8 cellular contexts compared by ENCODE assay signal in genomic region chr2:88903744-88904353, GRCh38.
DNase-seq lines count a peak whose midpoint lies in the region; ATAC-seq and TF ChIP-seq lines count a peak whose summit lies in the region.

No MANE protein-coding gene starts in this region.

- H4K20me1 ChIP-seq in neural cell (ENCODE audit: insufficient read depth), result no peaks in the 10 kb centered on the region

- no peak overlapping the region for H3K9ac ChIP-seq in NT2/D1 (ENCODE audit: insufficient read length, low read depth)
- H3K9ac ChIP-seq in neural cell (ENCODE audit: low read length), result no peak overlapping the region

- H3K9me3 ChIP-seq in NT2/D1 (ENCODE audit: insufficient read depth, low read length) (no peaks in the 10 kb centered on the region), neural cell (ENCODE audit: low read length) (no peaks in the 10 kb centered on the region)

- DNase-seq in CD1c-positive myeloid dendritic cell (ENCODE audit: extremely low spot score), result peak; percentile 62
- no peak for DNase-seq in GM20000 (ENCODE audit: low spot score)
- DNase-seq in NT2/D1 (ENCODE audit: low read depth, low spot score), result peak; percentile 25
- DNase-seq in epithelial cell of proximal tubule (ENCODE audit: low read depth), result no peak
- no peak for DNase-seq in OCI-M2 (lab: John Stamatoyannopoulos, UW; ENCODE audit: unreplicated experiment)
- no peak for DNase-seq in omental fat pad (ENCODE audit: low spot score)

- H3K27me3 ChIP-seq in NT2/D1 (ENCODE audit: insufficient read depth, insufficient read length) (no peaks in the 10 kb centered on the region), neural cell (ENCODE audit: insufficient read depth, low read depth, low read length) (no peaks in the 10 kb centered on the region)

- no peaks in the 10 kb centered on the region for H3K36me3 ChIP-seq in NT2/D1 (ENCODE audit: insufficient read depth, insufficient read length, low read length)
- no peaks in the 10 kb centered on the region for H3K36me3 ChIP-seq in neural cell (ENCODE audit: insufficient read depth, low read length)

- TF ChIP-seq CTCF in GM20000 (IDR thresholded peaks at IDR 0.05; ENCODE audit: extremely low read depth, missing control alignments) (peak; percentile 46), epithelial cell of proximal tubule (conservative IDR thresholded peaks at IDR 0.05; ENCODE audit: low read depth, low read length) (peak; percentile 96), neural cell (IDR thresholded peaks at IDR 0.05; ENCODE audit: poor library complexity, severe bottlenecking) (peak; percentile 87), omental fat pad (IDR thresholded peaks at IDR 0.05) (no peak)

- no peak overlapping the region for H2AFZ ChIP-seq in neural cell (ENCODE audit: low read depth, low read length)

- no peak for TF ChIP-seq EP300 in neural cell (conservative IDR thresholded peaks at IDR 0.05; ENCODE audit: poor library complexity, severe bottlenecking)

- no peak overlapping the region for H3K27ac ChIP-seq in neural cell (ENCODE audit: low read length)

- TF ChIP-seq RAD21 in neural cell (conservative IDR thresholded peaks at IDR 0.05), result peak; percentile 91

- ATAC-seq in HG03039 (IDR thresholded peaks at IDR 0.05; ENCODE audit: unreplicated experiment) (no peak), omental fat pad (ENCODE audit: low FRiP score) (no peak)

- H3K4me1 ChIP-seq in NT2/D1 (ENCODE audit: insufficient read depth, insufficient read length), result no peaks in the 10 kb centered on the region

- no peak overlapping the region for H3K4me3 ChIP-seq in NT2/D1 (ENCODE audit: insufficient read length, low read depth)
- no peak overlapping the region for H3K4me3 ChIP-seq in epithelial cell of proximal tubule (ENCODE audit: low read depth, low read length)
- H3K4me3 ChIP-seq in neural cell (ENCODE audit: low read length), result no peak overlapping the region

- H3K4me2 ChIP-seq in neural cell (ENCODE audit: low read length), result no peak overlapping the region

- H3K9me2 ChIP-seq in neural cell (ENCODE audit: insufficient read depth, low read length), result no peaks in the 10 kb centered on the region

- H3F3A ChIP-seq in neural cell (ENCODE audit: insufficient read depth, low read length, poor library complexity, severe bottlenecking), result no peaks in the 10 kb centered on the region

- no peaks in the 10 kb centered on the region for H3K79me2 ChIP-seq in neural cell (replicated peaks; ENCODE audit: insufficient read depth, low read length)

TF ChIP-seq in neural cell, 6 proteins besides CTCF, POLR2A, EP300 and RAD21:
- peak; percentile 92 for TF ChIP-seq SMC3 (conservative IDR thresholded peaks at IDR 0.05; ENCODE audit: poor library complexity)
- no peak for TF ChIP-seq TAF1 (IDR thresholded peaks at IDR 0.05; ENCODE audit: low read depth)

Comparison
In these comparisons a context has a peak if more than half of its experiments do, and no peak if none do; other contexts are left out.
1. DNase-seq: peak in CD1c-positive myeloid dendritic cell (single experiment) and NT2/D1 (single experiment); none in GM20000 (single experiment), epithelial cell of proximal tubule (single experiment), OCI-M2 (single experiment) and omental fat pad (single experiment).
2. CTCF ChIP-seq: peak in GM20000 (single experiment), epithelial cell of proximal tubule (single experiment) and neural cell (single experiment); none in omental fat pad (0 of 3).